In genomic region chr2:203463176-203463797, GRCh38 we compare ENCODE assay signal across 1 cellular context.
TF ChIP-seq lines count a peak whose summit lies in the region.

No MANE protein-coding gene starts in this region.

TF ChIP-seq in IMR-90, 13 proteins besides CTCF, POLR2A, EP300 and RAD21:
- TF ChIP-seq FOS (IDR thresholded peaks at IDR 0.05; ENCODE audit: low read depth, low read length) (no peak), MAZ (IDR thresholded peaks at IDR 0.05; ENCODE audit: borderline replicate concordance, low read depth, low read length) (no peak), CEBPB (IDR thresholded peaks at IDR 0.05; ENCODE audit: low read depth, low read length) (no peak), NFE2L2 (IDR thresholded peaks at IDR 0.05; ENCODE audit: low read depth, low read length) (no peak), MXI1 (IDR thresholded peaks at IDR 0.05; ENCODE audit: borderline replicate concordance, low read depth, low read length) (no peak), RFX5 (IDR thresholded peaks at IDR 0.05; ENCODE audit: low read depth, low read length) (no peak), MAFK (IDR thresholded peaks at IDR 0.05; ENCODE audit: low read depth, low read length) (no peak), ELK1 (IDR thresholded peaks at IDR 0.05; ENCODE audit: borderline replicate concordance, low read depth, low read length) (no peak), SMC3 (IDR thresholded peaks at IDR 0.05; ENCODE audit: low read depth, low read length) (no peak), CHD1 (IDR thresholded peaks at IDR 0.05; ENCODE audit: low read depth, low read length) (no peak), BHLHE40 (IDR thresholded peaks at IDR 0.05; ENCODE audit: low read depth, low read length) (no peak), RCOR1 (IDR thresholded peaks at IDR 0.05; ENCODE audit: insufficient replicate concordance, low read length) (no peak), USF2 (IDR thresholded peaks at IDR 0.05; ENCODE audit: low read depth, low read length) (no peak)
